Comparison of ENCODE assay signal across 18 cellular contexts in genomic region chr6:113328886-113329381, GRCh38.
A peak's percentile ranks its signal among the peaks of the same experiment; 100 is the strongest.
DNase-seq lines count a peak whose midpoint lies in the region; ATAC-seq and TF ChIP-seq lines count a peak whose summit lies in the region.
"Had no signal": no experiment of that assay in that cellular context is flagged by ENCODE, and none has a peak within 500 bp of the region (broad histone marks: within the 10 kb centered on the region; RNA-seq: fewer than 3 reads in every experiment).

No MANE protein-coding gene starts in this region.

- in situ Hi-C loops in astrocyte of the spinal cord (cut with HindIII; ENCODE audit: low sequenced_read_pairs), result no loop called here

- H2BK120ac ChIP-seq in trophoblast cell (ENCODE audit: insufficient read depth, low read length, poor library complexity), result peak overlapping the region; percentile 1

- no peak for ATAC-seq in GM23338
- peak; percentile 63 for ATAC-seq in left ventricle myocardium superior
- no peak for ATAC-seq in stimulated activated naive CD8-positive, alpha-beta T cell treated with anti-CD3 and anti-CD28 coated beads, Interleukin-15, Interleukin-2, amounts not matched to agents 100 U/mL and 50 U/mL, for 24 hours
- ATAC-seq in GM21390 (IDR thresholded peaks at IDR 0.05; ENCODE audit: unreplicated experiment), result no peak
- ATAC-seq: activated CD4-positive, alpha-beta T cell treated with anti-CD3 and anti-CD28 coated beads for 36 hours; effector memory CD8-positive, alpha-beta T cell; foreskin keratinocyte had no signal

- H3K79me2 ChIP-seq in GM23338 (replicated peaks; ENCODE audit: insufficient read depth), result no peaks in the 10 kb centered on the region
- H3K79me2 ChIP-seq in trophoblast cell (ENCODE audit: control insufficient read depth, insufficient read depth, low read length, poor library complexity), result no peaks in the 10 kb centered on the region
- H3K79me2 ChIP-seq: parathyroid adenoma had no signal

- H3K18ac ChIP-seq in trophoblast cell (ENCODE audit: low read length), result no peak overlapping the region

- no peaks in the 10 kb centered on the region for H3K36me3 ChIP-seq in GM23338 (ENCODE audit: insufficient read depth)
- H3K36me3 ChIP-seq in trophoblast cell (ENCODE audit: control insufficient read depth in 1 of 2, insufficient read depth in 2 of 2, low read length in 2 of 2), result no peaks in the 10 kb centered on the region
- H3K36me3 ChIP-seq: vagina had no signal

- H3K14ac ChIP-seq in trophoblast cell (ENCODE audit: low read length), result no peak overlapping the region

- no peaks in the 10 kb centered on the region for H3K9me3 Mint-ChIP-seq in GM23338
- H3K9me3 Mint-ChIP-seq: T-helper 2 cell treated with Interferon-gamma antibody and Interleukin-4, amounts not matched to agents 5 μg/mL and 100 μg/mL, for 36 hours had no signal

- H3K9ac ChIP-seq in trophoblast cell (ENCODE audit: low read length), result no peak overlapping the region
- H3K9ac ChIP-seq: parathyroid adenoma had no signal

- H3K36me3 Mint-ChIP-seq in GM23338 (ENCODE audit: low read depth), result no peaks in the 10 kb centered on the region

- H2BK12ac ChIP-seq in trophoblast cell (ENCODE audit: low read length), result peak overlapping the region; percentile 66

- H3K4me3 ChIP-seq in GM23338 (no peak overlapping the region), astrocyte of the spinal cord (ENCODE audit: low read depth, low read length) (no peak overlapping the region), trophoblast cell (ENCODE audit: low read depth, low read length) (no peak overlapping the region)
- H3K4me3 ChIP-seq: vagina had no signal

- H3K27ac ChIP-seq in GM23338 (ENCODE audit: low read depth), result no peak overlapping the region
- H3K27ac ChIP-seq in trophoblast cell (ENCODE audit: low read depth, low read length), result no peak overlapping the region
- H3K27ac ChIP-seq: foreskin keratinocyte, parathyroid adenoma, vagina had no signal

- H3K4me1 ChIP-seq in GM23338 (ENCODE audit: insufficient read depth) (no peaks in the 10 kb centered on the region), trophoblast cell (ENCODE audit: control insufficient read depth in 1 of 2, insufficient read depth in 2 of 2, low read length in 2 of 2) (no peaks in the 10 kb centered on the region)
- H3K4me1 ChIP-seq: foreskin keratinocyte, parathyroid adenoma, vagina had no signal

- H3K4me1 Mint-ChIP-seq in GM23338, result no peaks in the 10 kb centered on the region; the same call in 2 of the 3 replicates
- H3K4me1 Mint-ChIP-seq: activated CD4-positive, alpha-beta T cell treated with anti-CD3 and anti-CD28 coated beads for 36 hours had no signal

- no peaks in the 10 kb centered on the region for H3F3A ChIP-seq in GM23338 (replicated peaks; ENCODE audit: low read depth)

- no peak overlapping the region for H3K23ac ChIP-seq in trophoblast cell (ENCODE audit: low read length)

- H3K4me2 ChIP-seq in GM23338 (no peak overlapping the region), trophoblast cell (ENCODE audit: low read length) (no peak overlapping the region)

- no peak overlapping the region for H3K4ac ChIP-seq in trophoblast cell (ENCODE audit: low read depth, low read length)

- no peak for DNase-seq in GM23338 (ENCODE audit: low spot score)
- peak; percentile 77 for DNase-seq in astrocyte of the spinal cord (ENCODE audit: low read depth, low spot score)
- DNase-seq in left ventricle myocardium superior, result no peak
- DNase-seq in trophoblast cell, result peak; percentile 27 to 65
- DNase-seq in stimulated activated naive CD8-positive, alpha-beta T cell treated with anti-CD3 and anti-CD28 coated beads, Interleukin-15, Interleukin-2, amounts not matched to agents 100 U/mL and 50 U/mL, for 24 hours, result no peak
- DNase-seq in T-helper 9 cell, result no peak
- no peak for DNase-seq in NCI-H1092 treated with DMSO at 0.1 percent for 48 hours (lab: John Stamatoyannopoulos, UW)
- DNase-seq: activated CD4-positive, alpha-beta T cell treated with anti-CD3 and anti-CD28 coated beads for 36 hours; activated naive CD4-positive, alpha-beta T cell treated with anti-CD3 and anti-CD28 coated beads, Interleukin-2, amount 50 U/mL, for 16 hours; effector memory CD8-positive, alpha-beta T cell; foreskin keratinocyte; NCI-H1105; NK-92 treated with Interleukin-12 subunit alpha and Interleukin-12 subunit beta, amount 100 ng/mL, for 24 hours had no signal

- no peak overlapping the region for H2BK5ac ChIP-seq in trophoblast cell (ENCODE audit: low read depth, low read length, poor library complexity)

- intact Hi-C loops in left ventricle myocardium superior (cut with micrococcal nuclease), result no loop called here

- no peak overlapping the region for H4K91ac ChIP-seq in trophoblast cell (ENCODE audit: low read depth, low read length)

- no peak overlapping the region for H3K27ac Mint-ChIP-seq in GM23338
- H3K27ac Mint-ChIP-seq: activated CD4-positive, alpha-beta T cell treated with anti-CD3 and anti-CD28 coated beads for 36 hours; effector memory CD8-positive, alpha-beta T cell; stimulated activated naive CD8-positive, alpha-beta T cell treated with anti-CD3 and anti-CD28 coated beads, Interleukin-15, Interleukin-2, amounts not matched to agents 100 ng/mL and 50 ng/mL, for 24 hours; T-helper 2 cell treated with Interferon-gamma antibody and Interleukin-4, amounts not matched to agents 5 μg/mL and 100 μg/mL, for 36 hours had no signal

- no peak overlapping the region for H4K12ac ChIP-seq in trophoblast cell (ENCODE audit: low read depth, low read length)

- peaks cover 3% of the 10 kb centered on the region for H3K27me3 Mint-ChIP-seq in GM23338 (ENCODE audit: insufficient read depth, low read depth, poor library complexity)
- H3K27me3 Mint-ChIP-seq: activated CD4-positive, alpha-beta T cell treated with anti-CD3 and anti-CD28 coated beads for 36 hours; effector memory CD8-positive, alpha-beta T cell had no signal

- H3K27me3 ChIP-seq in GM23338 (ENCODE audit: insufficient read depth) (no peaks in the 10 kb centered on the region), trophoblast cell (ENCODE audit: insufficient read depth, low read length) (no peaks in the 10 kb centered on the region)
- H3K27me3 ChIP-seq: foreskin keratinocyte, vagina had no signal

- no peaks in the 10 kb centered on the region for H3K9me2 ChIP-seq in GM23338 (ENCODE audit: insufficient read depth)

- peaks cover 2% of the 10 kb centered on the region for H3K79me1 ChIP-seq in trophoblast cell (ENCODE audit: low read length)

- H4K8ac ChIP-seq in trophoblast cell (ENCODE audit: low read depth, low read length), result peak overlapping the region; percentile 48

- peak overlapping the region; percentile 70; the same call in 1 of the 2 replicates for H2AFZ ChIP-seq in GM23338
- no peak overlapping the region for H2AFZ ChIP-seq in trophoblast cell (ENCODE audit: insufficient read depth, low read length, poor library complexity)
- H2AFZ ChIP-seq: parathyroid adenoma had no signal

- H3K9me3 ChIP-seq in trophoblast cell (ENCODE audit: insufficient read depth, low read depth, low read length), result no peaks in the 10 kb centered on the region
- H3K9me3 ChIP-seq: vagina had no signal

- no peak overlapping the region for H2AK5ac ChIP-seq in trophoblast cell (ENCODE audit: low read length)

- H4K20me1 ChIP-seq in GM23338 (replicated peaks; ENCODE audit: insufficient read depth), result no peaks in the 10 kb centered on the region

- no peak overlapping the region for H3K4me3 Mint-ChIP-seq in GM23338
- H3K4me3 Mint-ChIP-seq: activated CD4-positive, alpha-beta T cell treated with anti-CD3 and anti-CD28 coated beads for 36 hours; effector memory CD8-positive, alpha-beta T cell; stimulated activated naive CD8-positive, alpha-beta T cell treated with anti-CD3 and anti-CD28 coated beads, Interleukin-15, Interleukin-2, amounts not matched to agents 100 ng/mL and 50 ng/mL, for 24 hours; T-helper 2 cell treated with Interferon-gamma antibody and Interleukin-4, amounts not matched to agents 5 μg/mL and 100 μg/mL, for 36 hours had no signal

- whole genome bisulfite sequencing in trophoblast cell (ENCODE audit: extremely low coverage, insufficient coverage, insufficient read length), result no CpG with 5 or more reads among the region's 4 CpGs

- TF ChIP-seq CTCF in GM23338 (conservative IDR thresholded peaks at IDR 0.05; ENCODE audit: low read depth in 2 of 2), result no peak
- TF ChIP-seq CTCF in astrocyte of the spinal cord (IDR thresholded peaks at IDR 0.05; ENCODE audit: low read depth, low read length), result no peak

TF ChIP-seq in GM23338, 12 proteins besides CTCF, POLR2A, EP300 and RAD21:
- no peak for TF ChIP-seq EZH2phosphoT487 (IDR thresholded peaks at IDR 0.05; ENCODE audit: unreplicated experiment)

Comparison
In these comparisons a context has a peak if more than half of its experiments do, and no peak if none do; other contexts are left out.
1. DNase-seq: peak in astrocyte of the spinal cord (single experiment) and trophoblast cell (2 of 2); none in GM23338 (single experiment), left ventricle myocardium superior (single experiment), stimulated activated naive CD8-positive, alpha-beta T cell treated with anti-CD3 and anti-CD28 coated beads, Interleukin-15, Interleukin-2, amounts not matched to agents 100 U/mL and 50 U/mL, for 24 hours (single experiment), T-helper 9 cell (single experiment) and NCI-H1092 treated with DMSO at 0.1 percent for 48 hours (single experiment).